19 cellular contexts compared by ENCODE assay signal in the genomic region with DNA sequence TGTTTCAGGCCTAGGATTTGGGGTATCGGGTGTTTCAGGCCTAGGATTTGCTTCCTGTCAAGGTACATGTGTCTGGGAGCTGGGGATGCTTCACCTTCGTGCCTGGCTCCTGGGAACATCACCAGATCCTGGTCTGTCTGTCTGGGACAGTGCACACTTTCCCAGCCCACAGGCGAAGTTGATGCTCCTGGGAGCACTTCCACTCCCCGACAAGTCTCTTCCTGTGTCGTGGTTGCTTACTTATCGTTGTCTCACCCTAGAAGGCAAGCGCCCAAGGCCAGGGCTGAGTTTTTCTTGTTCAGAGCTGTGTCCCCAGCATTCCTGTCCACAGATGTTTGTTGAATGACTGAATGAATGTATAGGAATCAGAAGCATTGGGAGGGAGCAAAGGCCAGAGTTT.
A peak's percentile ranks its signal among the peaks of the same experiment; 100 is the strongest.
DNase-seq lines count a peak whose midpoint lies in the region; ATAC-seq and TF ChIP-seq lines count a peak whose summit lies in the region.
"Had no signal": no experiment of that assay in that cellular context is flagged by ENCODE, and none has a peak within 500 bp of the region (broad histone marks: within the 10 kb centered on the region; RNA-seq: fewer than 3 reads in every experiment).

No MANE protein-coding gene starts in this region.

- intact Hi-C loops in lower lobe of right lung (cut with DNase I) (no loop called here), sigmoid colon (cut with DNase I) (no loop called here)

- TF ChIP-seq CTCF in RWPE2 (IDR thresholded peaks at IDR 0.05; ENCODE audit: poor library complexity, severe bottlenecking): no peak
- no peak for TF ChIP-seq CTCF in epithelial cell of esophagus (IDR thresholded peaks at IDR 0.05; ENCODE audit: insufficient read depth, low read depth, low read length, missing control alignments)
- TF ChIP-seq CTCF in lower lobe of right lung (IDR thresholded peaks at IDR 0.05): no peak
- no peak for TF ChIP-seq CTCF in sigmoid colon (IDR thresholded peaks at IDR 0.05)
- TF ChIP-seq CTCF in omental fat pad (IDR thresholded peaks at IDR 0.05): no peak

- no peak overlapping the region for H3K4me3 ChIP-seq in RWPE2 (ENCODE audit: severe bottlenecking)
- H3K4me3 ChIP-seq in epithelial cell of esophagus (ENCODE audit: low read length): no peak overlapping the region
- H3K4me3 ChIP-seq in lower lobe of right lung: no peak overlapping the region
- no peak overlapping the region for H3K4me3 ChIP-seq in sigmoid colon
- H3K4me3 ChIP-seq: BLaER1, Peyer's patch had no signal

- peak; percentile 29 for DNase-seq in RWPE2 (ENCODE audit: low spot score)
- peak; percentile 85 for DNase-seq in epithelial cell of esophagus (ENCODE audit: low read depth)
- DNase-seq in lower lobe of right lung: peak; percentile 19
- peak; percentile 40 for DNase-seq in sigmoid colon
- no peak for DNase-seq in NCI-H774 (lab: John Stamatoyannopoulos, UW)
- DNase-seq in omental fat pad (ENCODE audit: low spot score): no peak
- DNase-seq in RPMI8226: no peak
- DNase-seq: CD4-positive, alpha-beta T cell; COR-L47; DMS79; KBM-7; NCI-H1092; NCI-H1436 treated with DMSO at 0.1 percent for 48 hours; NCI-H1930; NCI-H226; NCI-H524; Right ventricle myocardium superior had no signal

- H3K9me3 ChIP-seq in RWPE2 (ENCODE audit: severe bottlenecking) (peaks cover 6% of the 10 kb centered on the region), lower lobe of right lung (peaks cover 17% of the 10 kb centered on the region), sigmoid colon (peaks cover 0 to 20% (median 4%) of the 10 kb centered on the region in 4 donors)

- H3K4me1 ChIP-seq in RWPE2 (ENCODE audit: insufficient read depth, poor library complexity, severe bottlenecking): peaks cover 7% of the 10 kb centered on the region
- no peaks in the 10 kb centered on the region for H3K4me1 ChIP-seq in lower lobe of right lung
- no peaks in the 10 kb centered on the region for H3K4me1 ChIP-seq in sigmoid colon
- H3K4me1 ChIP-seq: Peyer's patch had no signal

- H3K27ac ChIP-seq in RWPE2 (ENCODE audit: poor library complexity, severe bottlenecking): no peak overlapping the region
- no peak overlapping the region for H3K27ac ChIP-seq in lower lobe of right lung
- H3K27ac ChIP-seq in sigmoid colon: no peak overlapping the region
- H3K27ac ChIP-seq: BLaER1, Peyer's patch had no signal

- no peaks in the 10 kb centered on the region for H3K27me3 ChIP-seq in RWPE2 (ENCODE audit: insufficient read depth, poor library complexity, severe bottlenecking)
- no peaks in the 10 kb centered on the region for H3K27me3 ChIP-seq in lower lobe of right lung (ENCODE audit: low read depth)
- H3K27me3 ChIP-seq in sigmoid colon: no peaks in the 10 kb centered on the region
- H3K27me3 ChIP-seq: BLaER1, Peyer's patch had no signal

- no peak for TF ChIP-seq POLR2A in sigmoid colon (IDR thresholded peaks at IDR 0.05)

- ATAC-seq in RWPE2 (ENCODE audit: low read depth): no peak
- no peak for ATAC-seq in lower lobe of right lung
- no peak for ATAC-seq in omental fat pad (ENCODE audit: low FRiP score)

- WGBS in sigmoid colon, 2 donors: 94 to 95% methylated on average over 7 of the region's 7 CpGs

- H3K36me3 ChIP-seq in RWPE2 (ENCODE audit: low read depth) (no peaks in the 10 kb centered on the region), lower lobe of right lung (no peaks in the 10 kb centered on the region), sigmoid colon (no peaks in the 10 kb centered on the region)
- H3K36me3 ChIP-seq: BLaER1, Peyer's patch had no signal

- TF ChIP-seq EP300 in sigmoid colon (IDR thresholded peaks at IDR 0.05): no peak

Comparison
In these comparisons a context has a peak if more than half of its experiments do, and no peak if none do; other contexts are left out.
1. DNase-seq: peak in RWPE2 (single experiment), epithelial cell of esophagus (single experiment), lower lobe of right lung (single experiment) and sigmoid colon (single experiment); none in NCI-H774 (single experiment), omental fat pad (single experiment) and RPMI8226 (single experiment).